ENCODE assay signal across 20 cellular contexts in the genomic region with DNA sequence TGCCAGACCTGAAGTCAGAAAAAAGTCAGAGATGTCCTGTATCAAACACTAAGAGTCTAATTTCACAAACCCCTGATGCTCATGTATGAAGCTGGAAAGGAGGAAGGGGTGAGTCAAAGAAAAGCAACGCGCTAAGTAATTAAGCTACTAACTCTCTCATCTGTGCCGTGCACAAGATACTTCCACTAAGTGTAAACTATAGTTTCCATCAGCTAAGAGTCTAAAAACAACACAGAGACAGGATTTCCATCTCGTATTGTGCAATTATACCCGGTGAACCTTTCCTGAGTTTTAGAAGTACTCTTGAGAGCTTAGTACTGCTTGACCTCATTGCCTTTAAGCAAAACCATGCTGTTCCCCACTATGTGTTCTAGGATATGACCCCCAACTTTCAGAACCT. TPM values are rescaled to one million over a fixed set of nuclear protein-coding genes. Genes with fewer than 3 reads are reported as not detected.
DNase-seq lines count a peak whose midpoint lies in the region; ATAC-seq and TF ChIP-seq lines count a peak whose summit lies in the region.
"Had no signal": no experiment of that assay in that cellular context is flagged by ENCODE, and none has a peak within 500 bp of the region (broad histone marks: within the 10 kb centered on the region; RNA-seq: fewer than 3 reads in every experiment).

No MANE protein-coding gene starts in this region.

- H3K4me3 ChIP-seq in Panc1 (ENCODE audit: low read depth in 2 of 2, low read length in 2 of 2) (no peak overlapping the region), mammary epithelial cell (replicated peaks in 1 of 3; ENCODE audit: insufficient read depth in 1 of 3, low read depth in 2 of 3, low read length in 3 of 3) (no peak overlapping the region)

- peak overlapping the region; percentile 46 for H3K27ac Mint-ChIP-seq in T-helper 2 cell treated with Interferon-gamma antibody and Interleukin-4, amounts not matched to agents 5 μg/mL and 100 μg/mL, for 36 hours
- H3K27ac Mint-ChIP-seq: endodermal cell had no signal

- H3K4me1 ChIP-seq in Panc1 (ENCODE audit: control insufficient read depth, insufficient read depth, low read length), result no peaks in the 10 kb centered on the region
- peaks cover 29% of the 10 kb centered on the region for H3K4me1 ChIP-seq in mammary epithelial cell (ENCODE audit: insufficient read depth, low read length)

- peaks cover 44% of the 10 kb centered on the region for H3K36me3 ChIP-seq in Panc1 (ENCODE audit: control insufficient read depth, insufficient read depth, low read length)
- peaks cover 35% of the 10 kb centered on the region for H3K36me3 ChIP-seq in mammary epithelial cell (ENCODE audit: insufficient read depth, low read length)

- no peak overlapping the region for H3K4me2 ChIP-seq in mammary epithelial cell (ENCODE audit: insufficient read depth, low read depth, low read length)

- H3K9me3 Mint-ChIP-seq in T-helper 2 cell treated with Interferon-gamma antibody and Interleukin-4, amounts not matched to agents 5 μg/mL and 100 μg/mL, for 36 hours, result no peaks in the 10 kb centered on the region
- H3K9me3 Mint-ChIP-seq: endodermal cell had no signal

- in situ Hi-C loops in Panc1 (cut with HindIII; ENCODE audit: low pct_unique_long_range_greater_than_20kb, low sequenced_read_pairs) (no loop called here), mammary epithelial cell (cut with MboI; ENCODE audit: low sequenced_read_pairs in 2 of 2) (no loop called here)

- no peak overlapping the region for H3K9ac ChIP-seq in mammary epithelial cell (ENCODE audit: insufficient read depth, low read length)

- ATAC-seq in Panc1, result no peak

- no peak for DNase-seq in T-helper 2 cell treated with Interferon-gamma antibody and Interleukin-4, amounts not matched to agents 5 μg/mL and 100 μg/mL, for 36 hours (ENCODE audit: low spot score)
- DNase-seq in T-helper 2 cell (no peak), Panc1 (ENCODE audit: low read depth, low spot score) (no peak), mammary epithelial cell (no peak), non-pigmented ciliary epithelial cell (ENCODE audit: low read depth) (peak; percentile 19), NCI-H187 treated with DMSO at 0.1 percent for 48 hours (lab: John Stamatoyannopoulos, UW) (no peak), globus pallidus (ENCODE audit: low spot score) (no peak), NCI-H69 (lab: John Stamatoyannopoulos, UW) (no peak)
- DNase-seq: activated CD4-positive, alpha-beta T cell treated with anti-CD3 and anti-CD28 coated beads, Interleukin-2, amount 50 U/mL, for 48 hours; activated naive CD4-positive, alpha-beta T cell treated with Interleukin-2 at 50 U/mL for 16 hours; caudate nucleus; DMS53; endodermal cell; GOT3; islet precursor cell; NK-92 treated with Interleukin-12 subunit alpha and Interleukin-12 subunit beta, amount 100 ng/mL, for 24 hours; SHP77 treated with DMSO at 0.1 percent for 48 hours; stimulated activated CD4-positive, alpha-beta T cell treated with anti-CD3 and anti-CD28 coated beads, Interleukin-12 subunit alpha, Interleukin-12 subunit beta, amount 100 ng/mL, for 4 hours had no signal

- no peaks in the 10 kb centered on the region for H3K27me3 ChIP-seq in Panc1 (ENCODE audit: control insufficient read depth, insufficient read depth, low read length)
- no peaks in the 10 kb centered on the region for H3K27me3 ChIP-seq in mammary epithelial cell (ENCODE audit: insufficient read depth, low read length)

- TF ChIP-seq CTCF in Panc1 (IDR thresholded peaks at IDR 0.05) (no peak), mammary epithelial cell (conservative IDR thresholded peaks at IDR 0.05 in 1 of 2, IDR thresholded peaks at IDR 0.05 in 1 of 2; ENCODE audit: extremely low read depth in 1 of 2, insufficient read depth in 1 of 2, low read depth in 1 of 2, low read length in 2 of 2) (no peak)

- H3K4me3 Mint-ChIP-seq in T-helper 2 cell treated with Interferon-gamma antibody and Interleukin-4, amounts not matched to agents 5 μg/mL and 100 μg/mL, for 36 hours, result no peak overlapping the region
- H3K4me3 Mint-ChIP-seq: CD14-positive monocyte, endodermal cell had no signal

- intact Hi-C loops in Panc1 (cut with micrococcal nuclease; ENCODE audit: unreplicated experiment), result no loop called here
- intact Hi-C loops in mammary epithelial cell (cut with micrococcal nuclease), result loop anchor here (1.0 kb wide), 1 partner anchor 20 kb away; the partner anchor contains the start of gene GNL2

- H3K27ac ChIP-seq in Panc1 (ENCODE audit: low read length), result no peak overlapping the region
- peak overlapping the region; percentile 54 for H3K27ac ChIP-seq in mammary epithelial cell (ENCODE audit: insufficient read depth, low read depth, low read length)
- H3K27ac ChIP-seq: 22Rv1 had no signal

- no peak overlapping the region for H2AFZ ChIP-seq in mammary epithelial cell (ENCODE audit: low read depth, low read length)

- 83% methylated on average over 5 of the region's 5 CpGs for WGBS in mammary epithelial cell (ENCODE audit: low coverage, missing lambda C conversion rate)

- H3K27me3 Mint-ChIP-seq in T-helper 2 cell treated with Interferon-gamma antibody and Interleukin-4, amounts not matched to agents 5 μg/mL and 100 μg/mL, for 36 hours (ENCODE audit: low read depth), result no peaks in the 10 kb centered on the region

- H3K4me1 Mint-ChIP-seq in T-helper 2 cell treated with Interferon-gamma antibody and Interleukin-4, amounts not matched to agents 5 μg/mL and 100 μg/mL, for 36 hours (ENCODE audit: low read depth), result peaks cover 58% of the 10 kb centered on the region
- H3K4me1 Mint-ChIP-seq: CD14-positive monocyte, endodermal cell had no signal

- POLR2A ChIA-PET in Panc1 (lab: Charles Lee), result no interaction called here

- H3K36me3 Mint-ChIP-seq in T-helper 2 cell treated with Interferon-gamma antibody and Interleukin-4, amounts not matched to agents 5 μg/mL and 100 μg/mL, for 36 hours (ENCODE audit: low read depth), result peaks cover 84% of the 10 kb centered on the region

- H3K9me3 ChIP-seq in Panc1 (ENCODE audit: control insufficient read depth, insufficient read depth, low read depth, low read length) (no peaks in the 10 kb centered on the region), mammary epithelial cell (replicated peaks; ENCODE audit: insufficient read depth, low read length) (no peaks in the 10 kb centered on the region)

- peaks cover 10% of the 10 kb centered on the region for H3K79me2 ChIP-seq in mammary epithelial cell (ENCODE audit: insufficient read depth, low read length)

- dilution Hi-C loops in mammary epithelial cell (cut with HindIII; ENCODE audit: low sequenced_read_pairs), result no loop called here

- CTCF ChIA-PET in Panc1 (lab: Charles Lee), result no interaction called here
- CTCF ChIA-PET in mammary epithelial cell (lab: Charles Lee; ENCODE audit: low non-redundant PET), result interaction anchor here (0.8 kb wide), 1 partner anchor 61 kb away, joined by 5 read pairs; the partner anchor contains the start of gene MEAF6

- BruUV-seq in Panc1 (replicated peaks; lab: Mats Ljungman, UMichigan) (TSS peak; percentile 3), mammary epithelial cell (replicated peaks; lab: Mats Ljungman, UMichigan) (no TSS peak)

- H4K20me1 ChIP-seq in mammary epithelial cell (ENCODE audit: insufficient read depth, low read length), result no peaks in the 10 kb centered on the region

RNA-seq across cellular contexts. Expression of gene DNALI1, which starts 19.0 kb away (rescaled TPM):
- total RNA-seq in Panc1 (2021; ENCODE audit: unreplicated experiment), result 0.36 TPM
- 0.36 TPM for polyA plus RNA-seq in Panc1 (2012; ENCODE audit: insufficient read length)
- 1 to 10 TPM; 1.0 to 4.8 TPM for total RNA-seq in mammary epithelial cell
- 1.5 TPM for polyA plus RNA-seq in mammary epithelial cell
- polyA minus RNA-seq in mammary epithelial cell, result not detected
- polyA plus RNA-seq: CD14-positive monocyte had no signal

RNA-seq across cellular contexts. Expression of gene GNL2, which starts 20.0 kb away (rescaled TPM):
- 73.4 TPM for total RNA-seq in Panc1 (2021; ENCODE audit: unreplicated experiment)
- polyA plus RNA-seq in Panc1 (2012; ENCODE audit: insufficient read length), result 46.5 TPM
- 10 to 100 TPM; 56.5 to 74.6 TPM for total RNA-seq in mammary epithelial cell
- 43.4 TPM for polyA plus RNA-seq in mammary epithelial cell
- polyA minus RNA-seq in mammary epithelial cell, result 85.9 TPM

RNA-seq across cellular contexts. Expression of gene SNIP1, which starts 21.6 kb away (rescaled TPM):
- total RNA-seq in Panc1 (2021; ENCODE audit: unreplicated experiment) (21.4 TPM), mammary epithelial cell (10 to 100 TPM; 22.5 to 23.0 TPM)
- polyA plus RNA-seq in Panc1 (2012; ENCODE audit: insufficient read length), result 22.6 TPM
- polyA plus RNA-seq in mammary epithelial cell, result 4.6 TPM
- polyA minus RNA-seq in mammary epithelial cell, result 12.2 TPM

RNA-seq across cellular contexts. Expression of gene RSPO1, which starts 59.0 kb away (rescaled TPM):
- 0.18 TPM for total RNA-seq in Panc1 (2021; ENCODE audit: unreplicated experiment)
- polyA plus RNA-seq in Panc1 (2012; ENCODE audit: insufficient read length), result not detected
- not detected for total RNA-seq in mammary epithelial cell
- polyA plus RNA-seq in mammary epithelial cell, result not detected
- polyA minus RNA-seq in mammary epithelial cell, result not detected
- total RNA-seq: endodermal cell had no signal
- polyA plus RNA-seq: CD14-positive monocyte had no signal
